ENCODE assay signal across 1 cellular context in the genomic region with DNA sequence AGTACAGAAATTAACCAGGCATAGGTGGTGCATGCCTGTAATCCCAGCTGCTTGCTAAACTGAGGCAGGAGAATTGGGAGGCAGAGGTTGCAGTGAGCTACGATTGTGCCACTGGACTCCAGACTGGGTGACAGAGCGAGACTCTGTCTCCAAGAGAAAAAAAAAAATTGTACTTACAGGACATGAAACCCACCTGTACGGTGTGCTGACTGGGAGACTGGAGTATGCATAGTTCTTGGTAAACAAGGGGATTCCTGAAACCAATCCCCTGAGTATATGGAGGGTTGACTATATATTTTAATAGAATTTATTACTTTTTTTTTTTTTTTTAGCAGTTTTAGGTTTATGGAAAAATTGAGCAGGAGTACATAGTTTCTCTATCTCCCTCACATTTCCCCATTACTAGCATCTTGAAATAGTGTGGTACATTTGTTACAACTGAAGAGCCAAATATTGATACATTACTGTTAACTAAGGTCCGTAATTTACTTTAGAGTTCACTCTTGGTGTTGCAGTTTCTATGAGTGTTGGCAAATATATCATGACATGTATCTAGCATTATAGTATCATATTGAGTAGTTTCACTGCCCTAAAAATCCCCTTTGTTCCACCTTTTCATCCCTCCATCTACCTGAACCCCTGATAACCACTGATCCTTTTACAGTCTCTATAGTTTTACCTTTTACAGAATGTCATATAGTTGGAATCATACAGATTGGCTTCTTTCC.
TF ChIP-seq lines count a peak whose summit lies in the region.

No MANE protein-coding gene starts in this region.

TF ChIP-seq in HepG2, 621 proteins besides CTCF, POLR2A, EP300 and RAD21 (continued from another document):
- TF ChIP-seq POLR2AphosphoS2 (IDR thresholded peaks at IDR 0.05; ENCODE audit: low read depth, low read length) (0 out of 2 replicates have a peak, but pooled peaks have one; percentile 43), ZNF552 (CRISPR knock-in tag; IDR thresholded peaks at IDR 0.05; ENCODE audit: borderline replicate concordance) (no peak), TBX2 (CRISPR knock-in tag; IDR thresholded peaks at IDR 0.05; ENCODE audit: borderline replicate concordance) (no peak), CBFB (CRISPR knock-in tag; IDR thresholded peaks at IDR 0.05) (no peak), CREM (IDR thresholded peaks at IDR 0.05) (no peak), CREM (CRISPR knock-in tag; IDR thresholded peaks at IDR 0.05) (no peak), ZBTB3 (CRISPR knock-in tag; IDR thresholded peaks at IDR 0.05; ENCODE audit: borderline replicate concordance, low read depth) (0 out of 2 replicates have a peak, but pooled peaks have one; percentile 16), ZMYM4 (CRISPR knock-in tag; IDR thresholded peaks at IDR 0.05) (no peak)
- TF ChIP-seq, protein P1, sequence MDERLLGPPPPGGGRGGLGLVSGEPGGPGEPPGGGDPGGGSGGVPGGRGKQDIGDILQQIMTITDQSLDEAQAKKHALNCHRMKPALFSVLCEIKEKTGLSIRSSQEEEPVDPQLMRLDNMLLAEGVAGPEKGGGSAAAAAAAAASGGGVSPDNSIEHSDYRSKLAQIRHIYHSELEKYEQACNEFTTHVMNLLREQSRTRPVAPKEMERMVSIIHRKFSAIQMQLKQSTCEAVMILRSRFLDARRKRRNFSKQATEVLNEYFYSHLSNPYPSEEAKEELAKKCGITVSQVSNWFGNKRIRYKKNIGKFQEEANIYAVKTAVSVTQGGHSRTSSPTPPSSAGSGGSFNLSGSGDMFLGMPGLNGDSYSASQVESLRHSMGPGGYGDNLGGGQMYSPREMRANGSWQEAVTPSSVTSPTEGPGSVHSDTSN (CRISPR knock-in tag; IDR thresholded peaks at IDR 0.05): no peak
